In the genomic region with DNA sequence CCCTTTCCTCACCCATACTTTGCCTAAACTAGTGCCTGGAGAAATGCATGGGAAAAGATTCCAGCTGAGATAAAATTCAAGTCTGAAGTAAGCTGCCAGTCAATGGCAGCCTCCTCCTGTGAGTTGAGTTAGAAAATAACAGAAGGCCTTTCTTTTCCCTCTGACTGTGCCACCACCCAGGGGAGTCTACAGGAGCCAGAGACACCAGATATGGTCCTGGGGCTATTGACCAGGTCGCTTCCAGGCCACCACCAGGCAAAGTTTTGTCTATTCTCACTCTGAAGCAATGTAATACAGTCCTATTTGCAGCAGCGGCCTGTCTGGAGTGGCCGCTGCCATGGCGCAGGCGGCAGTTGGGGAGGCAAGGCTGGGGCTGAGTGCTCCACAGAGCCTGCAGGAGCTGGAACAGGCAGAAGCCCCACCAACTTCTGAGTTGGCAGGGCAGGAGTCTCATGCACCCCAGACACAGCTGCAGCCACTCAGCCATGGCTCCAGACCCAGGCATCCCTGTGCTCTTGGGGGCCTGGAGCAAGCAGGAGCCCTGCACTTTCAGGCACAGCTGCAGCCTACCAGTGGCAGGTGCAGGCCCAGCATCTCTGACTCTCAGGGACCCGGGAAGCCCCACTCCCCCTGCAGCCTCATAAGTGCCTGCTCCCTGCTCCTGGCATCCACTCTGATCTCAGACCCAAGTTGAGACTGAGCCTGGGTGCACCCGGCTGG, we compare ENCODE assay signal across 17 cellular contexts.
A peak's percentile ranks its signal among the peaks of the same experiment; 100 is the strongest.
DNase-seq lines count a peak whose midpoint lies in the region; ATAC-seq and TF ChIP-seq lines count a peak whose summit lies in the region.
"Had no signal": no experiment of that assay in that cellular context is flagged by ENCODE, and none has a peak within 500 bp of the region (broad histone marks: within the 10 kb centered on the region; RNA-seq: fewer than 3 reads in every experiment).

No MANE protein-coding gene starts in this region.

- no peak overlapping the region for H2AFZ ChIP-seq in GM23338
- H2AFZ ChIP-seq: GM23248 had no signal

- WGBS in endodermal cell (ENCODE audit: insufficient coverage in 1 of 2, insufficient read length in 1 of 2), 2 experiments, result 89 to 93% methylated on average over 5 to 7 of the region's 7 CpGs
- 77 to 92% methylated on average over 6 of the region's 7 CpGs for WGBS in mesodermal cell (ENCODE audit: insufficient coverage in 2 of 2), 2 experiments

- intact Hi-C loops in sciatic nerve (cut with DNase I) (no loop called here), Calu3 (cut with micrococcal nuclease; ENCODE audit: unreplicated experiment) (no loop called here)

- H3K36me3 Mint-ChIP-seq in GM23338 (ENCODE audit: low read depth), result peaks cover 24% of the 10 kb centered on the region
- no peaks in the 10 kb centered on the region for H3K36me3 Mint-ChIP-seq in endodermal cell (ENCODE audit: low read depth)
- no peaks in the 10 kb centered on the region for H3K36me3 Mint-ChIP-seq in Calu3 (ENCODE audit: insufficient read depth, unreplicated experiment)
- H3K36me3 Mint-ChIP-seq: CD4-positive, CD25-positive, alpha-beta regulatory T cell had no signal

- H3K9ac ChIP-seq in endodermal cell (ENCODE audit: extremely low read depth, low read length, poor library complexity, severe bottlenecking), result no peak overlapping the region
- H3K9ac ChIP-seq: BLaER1 treated with 17β-estradiol and CSF1 and Interleukin-3, amounts not matched to agents 10 nM and 100 nM; GM23248 had no signal

- no peak overlapping the region for H3K4me3 Mint-ChIP-seq in GM23338
- no peak overlapping the region for H3K4me3 Mint-ChIP-seq in endodermal cell
- H3K4me3 Mint-ChIP-seq in Calu3 (ENCODE audit: low read depth, unreplicated experiment), result no peak overlapping the region
- H3K4me3 Mint-ChIP-seq: CD4-positive, CD25-positive, alpha-beta regulatory T cell had no signal

- DNase-seq in GM23338 (ENCODE audit: low spot score) (no peak), endodermal cell (peak; percentile 50), sciatic nerve (ENCODE audit: low spot score) (no peak), Calu3 (no peak)
- DNase-seq in central memory CD4-positive, alpha-beta T cell, result no peak
- DNase-seq in activated CD4-positive, CD25-positive, alpha-beta regulatory T cell treated with anti-CD3 and anti-CD28 coated beads, Interleukin-2, amount 50 U/mL, for 72 hours, result no peak
- DNase-seq: 8988T; CD4-positive, CD25-positive, alpha-beta regulatory T cell; DMS 273 treated with DMSO at 0.1 percent for 48 hours; DMS79 treated with DMSO at 0.1 percent for 48 hours; EL; GF-D8; GM23248 had no signal

- H3K27ac ChIP-seq in GM23338 (ENCODE audit: low read depth) (no peak overlapping the region), endodermal cell (ENCODE audit: low read depth, low read length) (no peak overlapping the region), mesodermal cell (ENCODE audit: low read depth, low read length, severe bottlenecking) (peak overlapping the region; percentile 53)
- H3K27ac ChIP-seq: BLaER1 treated with 17β-estradiol and CSF1 and Interleukin-3, amounts not matched to agents 10 nM and 100 nM; GM23248 had no signal

- no peaks in the 10 kb centered on the region for H3K79me2 ChIP-seq in GM23338 (replicated peaks; ENCODE audit: insufficient read depth)

- no TSS peak for BruUV-seq in Calu3 (replicated peaks; lab: Mats Ljungman, UMichigan)

- H3K9me3 ChIP-seq in endodermal cell (ENCODE audit: control insufficient read depth, low read length) (peaks cover 26% of the 10 kb centered on the region), mesodermal cell (ENCODE audit: control insufficient read depth, low read length) (peaks cover 12% of the 10 kb centered on the region)
- H3K9me3 ChIP-seq: HAP-1 had no signal

- H3K4me2 ChIP-seq in GM23338, result peak overlapping the region; percentile 51; the same call in 1 of the 2 replicates
- H3K4me2 ChIP-seq: BLaER1 treated with 17β-estradiol and CSF1 and Interleukin-3, amounts not matched to agents 10 nM and 100 nM had no signal

- ATAC-seq in GM23338 (no peak), sciatic nerve (peak; percentile 22), GM21447 (IDR thresholded peaks at IDR 0.05; ENCODE audit: unreplicated experiment) (no peak)

- H3K36me3 ChIP-seq in GM23338 (ENCODE audit: insufficient read depth), result no peaks in the 10 kb centered on the region
- no peaks in the 10 kb centered on the region for H3K36me3 ChIP-seq in endodermal cell (ENCODE audit: control insufficient read depth, insufficient read depth, low read length)
- H3K36me3 ChIP-seq in mesodermal cell (ENCODE audit: control insufficient read depth, insufficient read depth, low read length), result no peaks in the 10 kb centered on the region
- H3K36me3 ChIP-seq: BLaER1 treated with 17β-estradiol and CSF1 and Interleukin-3, amounts not matched to agents 10 nM and 100 nM; HAP-1 had no signal

- no peaks in the 10 kb centered on the region for H3F3A ChIP-seq in GM23338 (replicated peaks; ENCODE audit: low read depth)

- H3K27me3 ChIP-seq in GM23338 (ENCODE audit: insufficient read depth) (peaks cover 22% of the 10 kb centered on the region; the same call in 1 of the 2 replicates), endodermal cell (ENCODE audit: control insufficient read depth, insufficient read depth, low read length, poor library complexity, severe bottlenecking) (peaks cover 6% of the 10 kb centered on the region)
- H3K27me3 ChIP-seq: BLaER1 treated with 17β-estradiol and CSF1 and Interleukin-3, amounts not matched to agents 10 nM and 100 nM had no signal

- 0 out of 2 replicates have a peak, but pooled peaks cover 3% of the 10 kb centered on the region for H3K9me2 ChIP-seq in GM23338 (ENCODE audit: insufficient read depth)

- TF ChIP-seq CTCF in GM23338 (conservative IDR thresholded peaks at IDR 0.05; ENCODE audit: low read depth in 2 of 2) (no peak), endodermal cell (conservative IDR thresholded peaks at IDR 0.05) (no peak), Calu3 (IDR thresholded peaks at IDR 0.05; ENCODE audit: unreplicated experiment) (no peak)

- H3K27me3 Mint-ChIP-seq in GM23338 (ENCODE audit: insufficient read depth, low read depth, poor library complexity) (peaks cover 9% of the 10 kb centered on the region), endodermal cell (ENCODE audit: insufficient read depth) (peaks cover 41% of the 10 kb centered on the region), Calu3 (ENCODE audit: unreplicated experiment) (no peaks in the 10 kb centered on the region)
- H3K27me3 Mint-ChIP-seq: CD4-positive, CD25-positive, alpha-beta regulatory T cell had no signal

- no peak overlapping the region for H3K27ac Mint-ChIP-seq in GM23338
- H3K27ac Mint-ChIP-seq in endodermal cell, result no peak overlapping the region
- no peak overlapping the region for H3K27ac Mint-ChIP-seq in Calu3 (ENCODE audit: unreplicated experiment)
- H3K27ac Mint-ChIP-seq: CD4-positive, CD25-positive, alpha-beta regulatory T cell had no signal

- peaks cover 23% of the 10 kb centered on the region for H3K4me1 Mint-ChIP-seq in GM23338
- H3K4me1 Mint-ChIP-seq in endodermal cell, result peaks cover 25% of the 10 kb centered on the region
- H3K4me1 Mint-ChIP-seq in Calu3 (ENCODE audit: low read depth, unreplicated experiment), result no peaks in the 10 kb centered on the region

- CTCF ChIA-PET in Calu3 (lab: Charles Lee), result no interaction called here

- H4K20me1 ChIP-seq in GM23338 (replicated peaks; ENCODE audit: insufficient read depth), result no peaks in the 10 kb centered on the region
- H4K20me1 ChIP-seq: BLaER1 treated with 17β-estradiol and CSF1 and Interleukin-3, amounts not matched to agents 10 nM and 100 nM had no signal

- no peak overlapping the region for H3K4me3 ChIP-seq in GM23338
- H3K4me3 ChIP-seq in endodermal cell (ENCODE audit: low read length), result no peak overlapping the region
- no peak overlapping the region for H3K4me3 ChIP-seq in mesodermal cell (ENCODE audit: extremely low read depth, insufficient read depth, low read length, poor library complexity, severe bottlenecking)
- H3K4me3 ChIP-seq: BLaER1 treated with 17β-estradiol and CSF1 and Interleukin-3, amounts not matched to agents 10 nM and 100 nM; GM23248; HAP-1 had no signal

- H3K9me3 Mint-ChIP-seq in GM23338 (peaks cover 28% of the 10 kb centered on the region), endodermal cell (peaks cover 9% of the 10 kb centered on the region), Calu3 (ENCODE audit: low read depth, unreplicated experiment) (peaks cover 8% of the 10 kb centered on the region)

- peaks cover 8% of the 10 kb centered on the region for H3K4me1 ChIP-seq in GM23338 (ENCODE audit: insufficient read depth)
- no peaks in the 10 kb centered on the region for H3K4me1 ChIP-seq in endodermal cell (ENCODE audit: control insufficient read depth, insufficient read depth, low read length)
- H3K4me1 ChIP-seq in mesodermal cell (ENCODE audit: control insufficient read depth, insufficient read depth, low read length, poor library complexity, severe bottlenecking), result peaks cover 3% of the 10 kb centered on the region
- H3K4me1 ChIP-seq: BLaER1 treated with 17β-estradiol and CSF1 and Interleukin-3, amounts not matched to agents 10 nM and 100 nM; HAP-1 had no signal

TF ChIP-seq in GM23338, 12 proteins besides CTCF, POLR2A, EP300 and RAD21:
- TF ChIP-seq ZNF331 (CRISPR knock-in tag; IDR thresholded peaks at IDR 0.05; ENCODE audit: low read depth), result no peak
